1 cellular context compared by ENCODE assay signal in the genomic region with DNA sequence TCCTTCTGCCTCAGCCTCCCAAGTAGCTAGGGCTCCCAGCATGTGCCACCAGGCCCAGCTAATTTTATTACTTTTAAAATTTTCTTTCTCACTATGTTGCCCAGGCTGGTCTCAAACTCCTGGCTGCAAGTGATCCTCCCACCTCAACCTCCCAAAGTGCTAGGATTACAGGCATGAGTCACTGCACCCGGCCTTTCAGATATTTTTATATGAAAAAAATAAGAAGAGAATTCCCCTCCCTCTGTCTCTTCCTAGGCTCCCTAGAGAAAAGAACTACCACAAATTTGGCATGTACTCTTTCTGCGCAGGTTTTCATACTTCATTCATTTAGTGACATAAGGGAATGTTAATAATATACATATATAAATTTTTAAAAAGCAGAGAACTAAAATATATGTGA.
A peak's percentile ranks its signal among the peaks of the same experiment; 100 is the strongest.
TF ChIP-seq lines count a peak whose summit lies in the region.

No MANE protein-coding gene starts in this region.

TF ChIP-seq in HCT116, 20 proteins besides CTCF, POLR2A, EP300 and RAD21 (continued from another document):
- TF ChIP-seq YY1 (IDR thresholded peaks at IDR 0.05; ENCODE audit: extremely low read depth, insufficient replicate concordance, low read depth, low read length) (no peak), SRF (IDR thresholded peaks at IDR 0.05; ENCODE audit: low read depth) (no peak), JUND (IDR thresholded peaks at IDR 0.05) (peak; percentile 52; the same call in 1 of the 2 replicates)
- TF ChIP-seq, protein P1, sequence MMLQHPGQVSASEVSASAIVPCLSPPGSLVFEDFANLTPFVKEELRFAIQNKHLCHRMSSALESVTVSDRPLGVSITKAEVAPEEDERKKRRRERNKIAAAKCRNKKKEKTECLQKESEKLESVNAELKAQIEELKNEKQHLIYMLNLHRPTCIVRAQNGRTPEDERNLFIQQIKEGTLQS (IDR thresholded peaks at IDR 0.05): no peak
